ENCODE assay signal across 35 cellular contexts in the genomic region with DNA sequence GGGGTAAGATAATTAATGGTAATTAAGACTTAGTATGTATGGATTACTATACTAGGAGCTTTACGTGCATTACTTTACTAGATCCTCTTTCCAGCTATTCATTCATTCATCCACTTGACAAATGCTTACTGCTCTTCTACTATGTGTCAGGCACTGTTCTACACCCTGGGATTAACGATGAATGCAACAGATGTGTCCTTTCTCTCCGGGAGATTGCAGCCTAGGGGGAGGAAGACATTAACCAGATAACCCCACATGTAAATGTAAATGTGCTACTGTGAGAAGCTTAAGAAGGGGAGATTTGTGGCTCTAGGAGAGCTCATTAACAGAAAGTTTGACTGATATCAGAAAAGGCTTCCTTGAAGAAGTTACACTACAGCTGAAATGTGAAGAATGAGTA. TPM values are rescaled to one million over a fixed set of nuclear protein-coding genes. Genes with fewer than 3 reads are reported as not detected.
"Had no signal": no experiment of that assay in that cellular context is flagged by ENCODE, and none has a peak within 500 bp of the region (broad histone marks: within the 10 kb centered on the region; RNA-seq: fewer than 3 reads in every experiment).

No MANE protein-coding gene starts in this region.

- DNase-seq: activated CD4-positive, alpha-beta memory T cell treated with anti-CD3 and anti-CD28 coated beads for 36 hours; activated CD4-positive, alpha-beta T cell treated with anti-CD3 and anti-CD28 coated beads, Interleukin-2, amount 10 ng/mL, durations not matched to agents 24 days and 14 days; activated CD4-positive, CD25-positive, alpha-beta regulatory T cell treated with anti-CD3 and anti-CD28 coated beads, Interleukin-2, amount 50 U/mL, for 72 hours; activated CD8-positive, alpha-beta memory T cell treated with anti-CD3 and anti-CD28 coated beads, Interleukin-2, amount 50 U/mL, for 4 hours; activated effector memory CD4-positive, alpha-beta T cell treated with anti-CD3 and anti-CD28 coated beads, Interleukin-2, amount 50 U/mL, for 16 hours; activated naive CD4-positive, alpha-beta T cell treated with anti-CD3 and anti-CD28 coated beads for 36 hours; activated naive CD8-positive, alpha-beta T cell treated with anti-CD3 and anti-CD28 coated beads, Interleukin-2, amount 10 ng/mL, durations not matched to agents 7 days and 5 days; activated T-cell treated with anti-CD3 and anti-CD28 coated beads, Interleukin-2, amount 50 U/mL, for 1 hour; amniotic stem cell; brain microvascular endothelial cell; cortex of kidney; effector memory CD8-positive, alpha-beta T cell; foreskin fibroblast; heart left ventricle; hypothalamus; immature natural killer cell; kidney; left colon; mammary epithelial cell; naive B cell; nephron progenitor cell; ovary; retina; sigmoid colon; stimulated activated CD4-positive, alpha-beta T cell treated with anti-CD3 and anti-CD28 coated beads, Interleukin-1b, Interleukin-23, amount 100 ng/mL, for 48 hours; stimulated activated naive CD4-positive, alpha-beta T cell; tibial artery; upper lobe of right lung had no signal

- H3K27me3 ChIP-seq: ovary had no signal

- H3K36me3 ChIP-seq: brain microvascular endothelial cell, heart left ventricle, ovary, sigmoid colon, suprapubic skin, tibial artery, upper lobe of right lung had no signal

- FAIRE-seq: astrocyte, kidney had no signal

- H3K27ac ChIP-seq: brain microvascular endothelial cell, heart left ventricle, ovary, sigmoid colon, suprapubic skin, tibial artery, upper lobe of right lung, VCaP had no signal

- H3K4me1 ChIP-seq: upper lobe of right lung had no signal

- H3K4me2 ChIP-seq: smooth muscle cell had no signal

- H3K9me3 ChIP-seq: heart left ventricle, ovary, sigmoid colon, suprapubic skin, tibial artery, upper lobe of right lung had no signal

- H3K4me3 ChIP-seq: heart left ventricle, ovary, sigmoid colon, smooth muscle cell, suprapubic skin, tibial artery, upper lobe of right lung had no signal

RNA-seq across cellular contexts. Expression of a gene that starts 1.7 kb away (rescaled TPM):
- total RNA-seq: activated CD4-positive, alpha-beta T cell treated with anti-CD3 and anti-CD28 coated beads, Interleukin-2, amount 10 ng/mL, durations not matched to agents 24 days and 14 days; activated T-helper 1 cell treated with anti-CD3 and anti-CD28 coated beads, Interleukin-12 subunit alpha, Interleukin-12 subunit beta, Interleukin-2, Interleukin-4 antibody, amounts not matched to agents 30 ng/mL and 10 ng/mL and 1 ng/mL, durations not matched to agents 14 hours and 24 hours and 36 hours; astrocyte; chondrocyte; fibroblast of lung; smooth muscle cell; upper lobe of right lung had no signal
- polyA plus RNA-seq: fibroblast of lung, immature natural killer cell, smooth muscle cell had no signal
